Comparison of ENCODE assay signal across 12 cellular contexts in the genomic region with DNA sequence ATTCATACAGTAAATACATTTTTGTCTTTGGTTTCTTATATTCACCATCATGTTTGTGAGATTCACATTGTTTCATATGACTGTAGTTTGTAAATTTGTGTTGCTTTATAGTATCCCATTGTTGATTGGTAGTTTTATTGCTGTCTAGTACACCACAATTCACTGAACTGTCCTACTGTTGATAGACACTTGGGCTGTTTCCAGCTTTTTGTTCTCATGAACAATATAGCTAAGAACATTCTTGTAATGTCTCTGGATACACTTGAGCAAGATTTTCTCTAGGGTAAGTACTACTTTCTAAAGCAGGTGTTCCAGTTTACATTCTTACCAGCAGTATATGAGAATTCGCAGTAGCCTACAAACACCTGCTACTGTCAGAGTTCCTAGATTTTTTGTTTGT. TPM values are rescaled to one million over a fixed set of nuclear protein-coding genes. Genes with fewer than 3 reads are reported as not detected.
DNase-seq lines count a peak whose midpoint lies in the region; ATAC-seq and TF ChIP-seq lines count a peak whose summit lies in the region.
"Had no signal": no experiment of that assay in that cellular context is flagged by ENCODE, and none has a peak within 500 bp of the region (broad histone marks: within the 10 kb centered on the region; RNA-seq: fewer than 3 reads in every experiment).

No MANE protein-coding gene starts in this region.

- H3K4me1 ChIP-seq in psoas muscle: peaks cover 22% of the 10 kb centered on the region

- H3K4me1 Mint-ChIP-seq in activated naive CD4-positive, alpha-beta T cell treated with anti-CD3 and anti-CD28 coated beads for 36 hours (ENCODE audit: low read depth): peaks cover 16% of the 10 kb centered on the region
- peaks cover 20% of the 10 kb centered on the region for H3K4me1 Mint-ChIP-seq in activated CD4-positive, alpha-beta memory T cell treated with anti-CD3 and anti-CD28 coated beads for 36 hours (ENCODE audit: low read depth)
- H3K4me1 Mint-ChIP-seq in glutamatergic neuron (ENCODE audit: low read depth, unreplicated experiment): peaks cover 4% of the 10 kb centered on the region
- H3K4me1 Mint-ChIP-seq in stimulated activated effector memory CD8-positive, alpha-beta T cell treated with anti-CD3 and anti-CD28 coated beads, Interleukin-12 subunit alpha, Interleukin-12 subunit beta, amount 100 ng/mL, for 72 hours: peaks cover 25% of the 10 kb centered on the region

- no peak overlapping the region for H3K27ac Mint-ChIP-seq in activated naive CD4-positive, alpha-beta T cell treated with anti-CD3 and anti-CD28 coated beads for 36 hours
- no peak overlapping the region for H3K27ac Mint-ChIP-seq in activated CD4-positive, alpha-beta memory T cell treated with anti-CD3 and anti-CD28 coated beads for 36 hours
- no peak overlapping the region for H3K27ac Mint-ChIP-seq in glutamatergic neuron (ENCODE audit: unreplicated experiment)
- no peak overlapping the region for H3K27ac Mint-ChIP-seq in stimulated activated effector memory CD8-positive, alpha-beta T cell treated with anti-CD3 and anti-CD28 coated beads, Interleukin-12 subunit alpha, Interleukin-12 subunit beta, amount 100 ng/mL, for 72 hours

- no peaks in the 10 kb centered on the region for H3K27me3 Mint-ChIP-seq in activated naive CD4-positive, alpha-beta T cell treated with anti-CD3 and anti-CD28 coated beads for 36 hours (ENCODE audit: low read depth)
- peaks cover 11% of the 10 kb centered on the region for H3K27me3 Mint-ChIP-seq in activated CD4-positive, alpha-beta memory T cell treated with anti-CD3 and anti-CD28 coated beads for 36 hours
- H3K27me3 Mint-ChIP-seq in glutamatergic neuron (ENCODE audit: unreplicated experiment): peaks cover 2% of the 10 kb centered on the region

- peak overlapping the region; percentile 56 for H3K4me3 Mint-ChIP-seq in activated naive CD4-positive, alpha-beta T cell treated with anti-CD3 and anti-CD28 coated beads for 36 hours
- H3K4me3 Mint-ChIP-seq in activated CD4-positive, alpha-beta memory T cell treated with anti-CD3 and anti-CD28 coated beads for 36 hours: peak overlapping the region; percentile 37
- peak overlapping the region; percentile 38 for H3K4me3 Mint-ChIP-seq in glutamatergic neuron (ENCODE audit: unreplicated experiment)
- H3K4me3 Mint-ChIP-seq in stimulated activated effector memory CD8-positive, alpha-beta T cell treated with anti-CD3 and anti-CD28 coated beads, Interleukin-12 subunit alpha, Interleukin-12 subunit beta, amount 100 ng/mL, for 72 hours: peak overlapping the region; percentile 90

- no peaks in the 10 kb centered on the region for H3K9me3 Mint-ChIP-seq in activated naive CD4-positive, alpha-beta T cell treated with anti-CD3 and anti-CD28 coated beads for 36 hours
- no peaks in the 10 kb centered on the region for H3K9me3 Mint-ChIP-seq in activated CD4-positive, alpha-beta memory T cell treated with anti-CD3 and anti-CD28 coated beads for 36 hours
- peaks cover 9% of the 10 kb centered on the region for H3K9me3 Mint-ChIP-seq in glutamatergic neuron (ENCODE audit: unreplicated experiment)
- no peaks in the 10 kb centered on the region for H3K9me3 Mint-ChIP-seq in stimulated activated effector memory CD8-positive, alpha-beta T cell treated with anti-CD3 and anti-CD28 coated beads, Interleukin-12 subunit alpha, Interleukin-12 subunit beta, amount 100 ng/mL, for 72 hours

- POLR2A ChIA-PET in activated CD4-positive, alpha-beta memory T cell treated with anti-CD3 and anti-CD28 coated beads for 36 hours (lab: Charles Lee): no interaction called here

- TF ChIP-seq CTCF in glutamatergic neuron (IDR thresholded peaks at IDR 0.05; ENCODE audit: partially characterized antibody, unreplicated experiment): no peak
- TF ChIP-seq CTCF in psoas muscle (IDR thresholded peaks at IDR 0.05): no peak

- DNase-seq in activated naive CD4-positive, alpha-beta T cell treated with anti-CD3 and anti-CD28 coated beads for 36 hours: no peak
- DNase-seq in activated naive CD4-positive, alpha-beta T cell treated with Interleukin-2 at 50 U/mL for 16 hours: no peak
- DNase-seq in activated CD4-positive, alpha-beta memory T cell treated with anti-CD3 and anti-CD28 coated beads for 36 hours: no peak
- no peak for DNase-seq in glutamatergic neuron
- DNase-seq in stimulated activated effector memory CD8-positive, alpha-beta T cell treated with anti-CD3 and anti-CD28 coated beads, Interleukin-12 subunit alpha, Interleukin-12 subunit beta, amount 100 ng/mL, for 72 hours (ENCODE audit: low spot score in 2 of 2): no peak
- no peak for DNase-seq in OCI-M2 (lab: John Stamatoyannopoulos, UW; ENCODE audit: unreplicated experiment)
- DNase-seq in occipital lobe (lab: John Stamatoyannopoulos, UW): no peak
- DNase-seq in psoas muscle: no peak
- DNase-seq: NCI-H1048, NCI-H524 had no signal

- no peak overlapping the region for H3K27ac ChIP-seq in psoas muscle
- H3K27ac ChIP-seq: RWPE1, skin epidermis had no signal

- H3K9me3 ChIP-seq in psoas muscle: no peaks in the 10 kb centered on the region

- 73 to 81% (median 80%) methylated on average over 1 of the region's 1 CpG for WGBS in psoas muscle, 3 donors

- H3K4me3 ChIP-seq in psoas muscle: no peak overlapping the region
- H3K4me3 ChIP-seq: skin epidermis had no signal

- intact Hi-C loops in activated naive CD4-positive, alpha-beta T cell treated with anti-CD3 and anti-CD28 coated beads for 36 hours (cut with micrococcal nuclease): no loop called here
- intact Hi-C loops in activated CD4-positive, alpha-beta memory T cell treated with anti-CD3 and anti-CD28 coated beads for 36 hours (cut with micrococcal nuclease): no loop called here
- intact Hi-C loops in psoas muscle (cut with DNase I): no loop called here

- CTCF ChIA-PET in activated naive CD4-positive, alpha-beta T cell treated with anti-CD3 and anti-CD28 coated beads for 36 hours (lab: Charles Lee): no interaction called here
- CTCF ChIA-PET in activated CD4-positive, alpha-beta memory T cell treated with anti-CD3 and anti-CD28 coated beads for 36 hours (lab: Charles Lee): no interaction called here

- H3K36me3 Mint-ChIP-seq in activated naive CD4-positive, alpha-beta T cell treated with anti-CD3 and anti-CD28 coated beads for 36 hours (ENCODE audit: low read depth): peaks cover 21% of the 10 kb centered on the region
- peaks cover 25% of the 10 kb centered on the region for H3K36me3 Mint-ChIP-seq in activated CD4-positive, alpha-beta memory T cell treated with anti-CD3 and anti-CD28 coated beads for 36 hours
- no peaks in the 10 kb centered on the region for H3K36me3 Mint-ChIP-seq in glutamatergic neuron (ENCODE audit: unreplicated experiment)
- H3K36me3 Mint-ChIP-seq in stimulated activated effector memory CD8-positive, alpha-beta T cell treated with anti-CD3 and anti-CD28 coated beads, Interleukin-12 subunit alpha, Interleukin-12 subunit beta, amount 100 ng/mL, for 72 hours: peaks cover 39% of the 10 kb centered on the region

- H3K36me3 ChIP-seq in psoas muscle (ENCODE audit: insufficient read depth in 1 of 2, low read depth in 1 of 2): peaks cover 0 to 17% of the 10 kb centered on the region in 2 donors

- H3K27me3 ChIP-seq in psoas muscle (ENCODE audit: insufficient read depth in 3 of 3, low read length in 2 of 3): no peaks in the 10 kb centered on the region

- ATAC-seq in stimulated activated effector memory CD8-positive, alpha-beta T cell treated with anti-CD3 and anti-CD28 coated beads, Interleukin-12 subunit alpha, Interleukin-12 subunit beta, amount 100 ng/mL, for 72 hours: no peak
- ATAC-seq in psoas muscle: no peak

RNA-seq across cellular contexts. Expression of a gene that starts 1.4 kb away (rescaled TPM):
- 100 to 1,000 TPM; 269 to 270 TPM for total RNA-seq in activated naive CD4-positive, alpha-beta T cell treated with anti-CD3 and anti-CD28 coated beads for 36 hours
- total RNA-seq in activated CD4-positive, alpha-beta memory T cell treated with anti-CD3 and anti-CD28 coated beads for 36 hours: 100 to 1,000 TPM; 225 to 243 TPM
- total RNA-seq in glutamatergic neuron (ENCODE audit: unreplicated experiment): 167 TPM
- total RNA-seq in occipital lobe: 45.7 TPM
- 100 to 1,000 TPM; 232 to 297 (median 287) TPM for total RNA-seq in psoas muscle
- 10 to 100 TPM; 80.5 to 92.5 (median 90.5) TPM for polyA plus RNA-seq in psoas muscle

RNA-seq across cellular contexts. Expression of a gene that starts 37.8 kb away (rescaled TPM):
- 10 to 100 TPM; 32.8 to 33.8 TPM for total RNA-seq in activated naive CD4-positive, alpha-beta T cell treated with anti-CD3 and anti-CD28 coated beads for 36 hours
- total RNA-seq in activated CD4-positive, alpha-beta memory T cell treated with anti-CD3 and anti-CD28 coated beads for 36 hours: 10 to 100 TPM; 34.0 to 36.2 TPM
- total RNA-seq in glutamatergic neuron (ENCODE audit: unreplicated experiment): 4.6 TPM
- 14.7 TPM for total RNA-seq in occipital lobe
- total RNA-seq in psoas muscle: 1 to 10 TPM in 1 of 4 donors, under 1 TPM in 3; 0.14 to 1.5 (median 0.32) TPM
- under 1 TPM; 0.11 to 0.25 (median 0.21) TPM for polyA plus RNA-seq in psoas muscle

RNA-seq across cellular contexts. Expression of a gene that starts 37.9 kb away (rescaled TPM):
- 10 to 100 TPM; 19.0 to 21.0 TPM for total RNA-seq in activated naive CD4-positive, alpha-beta T cell treated with anti-CD3 and anti-CD28 coated beads for 36 hours
- total RNA-seq in activated CD4-positive, alpha-beta memory T cell treated with anti-CD3 and anti-CD28 coated beads for 36 hours: 10 to 100 TPM; 20.8 to 23.1 TPM
- total RNA-seq in glutamatergic neuron (ENCODE audit: unreplicated experiment) (11.8 TPM), occipital lobe (15.0 TPM), psoas muscle (10 to 100 TPM; 17.6 to 30.7 (median 23.8) TPM)
- polyA plus RNA-seq in psoas muscle: 10 to 100 TPM; 20.7 to 29.0 (median 23.2) TPM

Comparison
In these comparisons a context has a peak if more than half of its experiments do, and no peak if none do; other contexts are left out.
1. H3K4me3 Mint-ChIP-seq: peak in every context shown above with its lines; median percentile 90 in stimulated activated effector memory CD8-positive, alpha-beta T cell treated with anti-CD3 and anti-CD28 coated beads, Interleukin-12 subunit alpha, Interleukin-12 subunit beta, amount 100 ng/mL, for 72 hours; 56 in activated naive CD4-positive, alpha-beta T cell treated with anti-CD3 and anti-CD28 coated beads for 36 hours; 38 in glutamatergic neuron; 37 in activated CD4-positive, alpha-beta memory T cell treated with anti-CD3 and anti-CD28 coated beads for 36 hours.